ENCODE assay signal across 14 cellular contexts in genomic region chr19:6018786-6019185, GRCh38. TPM values are rescaled to one million over a fixed set of nuclear protein-coding genes. Genes with fewer than 3 reads are reported as not detected.
DNase-seq lines count a peak whose midpoint lies in the region; ATAC-seq, FAIRE-seq and TF ChIP-seq lines count a peak whose summit lies in the region.
"Had no signal": no experiment of that assay in that cellular context is flagged by ENCODE, and none has a peak within 500 bp of the region (broad histone marks: within the 10 kb centered on the region; RNA-seq: fewer than 3 reads in every experiment).

No MANE protein-coding gene starts in this region.

- TF ChIP-seq EP300 in HepG2 (IDR thresholded peaks at IDR 0.05; ENCODE audit: low read depth in 2 of 2, low read length in 2 of 2) (no peak), HepG2 (CRISPR knock-in tag; IDR thresholded peaks at IDR 0.05; ENCODE audit: borderline replicate concordance) (no peak)

- BruUV-seq in HepG2 (replicated peaks; lab: Mats Ljungman, UMichigan) = no TSS peak

- H3K4me1 ChIP-seq in HepG2 (ENCODE audit: insufficient read depth, low read length) = peaks cover 60% of the 10 kb centered on the region
- H3K4me1 ChIP-seq in right lobe of liver = peaks cover 0 to 27% (median 8%) of the 10 kb centered on the region in 4 donors
- H3K4me1 ChIP-seq in OCI-LY3 (ENCODE audit: low read length) = peaks cover 6% of the 10 kb centered on the region; the same call in 1 of the 2 replicates
- no peaks in the 10 kb centered on the region for H3K4me1 ChIP-seq in aorta (ENCODE audit: control insufficient read depth in 1 of 2, insufficient read depth in 2 of 2, low read length in 2 of 2)

- H3K9me3 Mint-ChIP-seq in type B pancreatic cell = no peaks in the 10 kb centered on the region
- H3K9me3 Mint-ChIP-seq in activated T-helper 1 cell treated with anti-CD3 and anti-CD28 coated beads, Interleukin-12 subunit alpha, Interleukin-12 subunit beta, Interleukin-2, Interleukin-4 antibody, amounts not matched to agents 30 ng/mL and 10 ng/mL and 1 ng/mL, durations not matched to agents 14 hours and 24 hours and 36 hours = no peaks in the 10 kb centered on the region
- H3K9me3 Mint-ChIP-seq: T-helper 1 cell treated with Interleukin-12 subunit alpha and Interleukin-12 subunit beta and Interleukin-4 antibody, amounts not matched to agents 30 μg/mL and 1 μg/mL, for 36 hours had no signal

- no peak overlapping the region for H3K27ac Mint-ChIP-seq in type B pancreatic cell
- H3K27ac Mint-ChIP-seq in activated T-helper 1 cell treated with anti-CD3 and anti-CD28 coated beads, Interleukin-12 subunit alpha, Interleukin-12 subunit beta, Interleukin-2, Interleukin-4 antibody, amounts not matched to agents 30 ng/mL and 10 ng/mL and 1 ng/mL, durations not matched to agents 14 hours and 24 hours and 36 hours = no peak overlapping the region
- H3K27ac Mint-ChIP-seq: B cell; T-helper 1 cell treated with Interleukin-12 subunit alpha and Interleukin-12 subunit beta and Interleukin-4 antibody, amounts not matched to agents 30 μg/mL and 1 μg/mL, for 36 hours had no signal

- no peak overlapping the region for H3K4me3 Mint-ChIP-seq in type B pancreatic cell
- H3K4me3 Mint-ChIP-seq in activated T-helper 1 cell treated with anti-CD3 and anti-CD28 coated beads, Interleukin-12 subunit alpha, Interleukin-12 subunit beta, Interleukin-2, Interleukin-4 antibody, amounts not matched to agents 30 ng/mL and 10 ng/mL and 1 ng/mL, durations not matched to agents 14 hours and 24 hours and 36 hours = no peak overlapping the region
- H3K4me3 Mint-ChIP-seq: B cell; T-helper 1 cell treated with Interleukin-12 subunit alpha and Interleukin-12 subunit beta and Interleukin-4 antibody, amounts not matched to agents 30 μg/mL and 1 μg/mL, for 36 hours had no signal

- DNase-seq in HepG2 (ENCODE audit: low spot score) (no peak), right lobe of liver (no peak), fibroblast of pulmonary artery (ENCODE audit: low read depth) (no peak), aorta (peak; percentile 45 to 57), T1000 (lab: John Stamatoyannopoulos, UW) (no peak), type B pancreatic cell (ENCODE audit: extremely low spot score, unreplicated experiment) (no peak)
- no peak for DNase-seq in activated T-helper 1 cell treated with anti-CD3 and anti-CD28 coated beads, Interleukin-12 subunit alpha, Interleukin-12 subunit beta, Interleukin-2, Interleukin-4 antibody, amounts not matched to agents 30 ng/mL and 10 ng/mL and 1 ng/mL, durations not matched to agents 14 hours and 24 hours and 36 hours (ENCODE audit: low spot score)
- DNase-seq: NCI-H1105 treated with DMSO at 0.1 percent for 48 hours had no signal

- H3K27me3 ChIP-seq in HepG2 (ENCODE audit: control insufficient read depth in 1 of 2, insufficient read depth in 2 of 2, low read length in 2 of 2) (peaks cover 5 to 49% of the 10 kb centered on the region in 2 experiments), right lobe of liver (no peaks in the 10 kb centered on the region), OCI-LY3 (ENCODE audit: low read depth, low read length) (no peaks in the 10 kb centered on the region), aorta (ENCODE audit: control insufficient read depth in 1 of 2, insufficient read depth in 2 of 2, low read length in 1 of 2) (no peaks in the 10 kb centered on the region)

- peaks cover 30% of the 10 kb centered on the region for H3K4me1 Mint-ChIP-seq in type B pancreatic cell (ENCODE audit: unreplicated experiment)
- H3K4me1 Mint-ChIP-seq in activated T-helper 1 cell treated with anti-CD3 and anti-CD28 coated beads, Interleukin-12 subunit alpha, Interleukin-12 subunit beta, Interleukin-2, Interleukin-4 antibody, amounts not matched to agents 30 ng/mL and 10 ng/mL and 1 ng/mL, durations not matched to agents 14 hours and 24 hours and 36 hours (ENCODE audit: low read depth) = no peaks in the 10 kb centered on the region

- peak; percentile 35; the same call in 2 of the 3 replicates for ATAC-seq in HepG2
- no peak for ATAC-seq in right lobe of liver
- ATAC-seq in aorta (ENCODE audit: low FRiP score) = no peak

- no peak for FAIRE-seq in HepG2 (lab: Jason Lieb, UNC)
- FAIRE-seq: astrocyte, urothelium cell line had no signal

- TF ChIP-seq CTCF in HepG2 (CRISPR knock-in tag; IDR thresholded peaks at IDR 0.05) = peak; percentile 63
- no peak for TF ChIP-seq CTCF in right lobe of liver (IDR thresholded peaks at IDR 0.05)
- peak; percentile 35; the same call in 1 of the 2 replicates for TF ChIP-seq CTCF in OCI-LY3 (IDR thresholded peaks at IDR 0.05; ENCODE audit: low read depth, low read length)
- peak; percentile 24 for TF ChIP-seq CTCF in fibroblast of pulmonary artery (IDR thresholded peaks at IDR 0.05; ENCODE audit: low read length, missing control alignments)
- no peak for TF ChIP-seq CTCF in type B pancreatic cell (conservative IDR thresholded peaks at IDR 0.05)

- intact Hi-C loops in HepG2 (cut with micrococcal nuclease; ENCODE audit: unreplicated experiment) = no loop called here
- intact Hi-C loops in right lobe of liver (cut with DNase I) = no loop called here
- intact Hi-C loops in aorta (cut with DNase I) = no loop called here
- intact Hi-C loops in activated T-helper 1 cell treated with anti-CD3 and anti-CD28 coated beads, Interleukin-12 subunit alpha, Interleukin-12 subunit beta, Interleukin-2, Interleukin-4 antibody, amounts not matched to agents 30 ng/mL and 10 ng/mL and 1 ng/mL, durations not matched to agents 14 hours and 24 hours and 36 hours (cut with micrococcal nuclease) = no loop called here

- H3K4me3 ChIP-seq in HepG2 (replicated peaks in 1 of 3; ENCODE audit: insufficient read depth in 1 of 3, low read depth in 2 of 3, low read length in 3 of 3) = no peak overlapping the region
- no peak overlapping the region for H3K4me3 ChIP-seq in right lobe of liver
- no peak overlapping the region for H3K4me3 ChIP-seq in OCI-LY3 (ENCODE audit: low read length)
- H3K4me3 ChIP-seq in fibroblast of pulmonary artery (replicated peaks; ENCODE audit: low read depth, low read length) = no peak overlapping the region
- no peak overlapping the region for H3K4me3 ChIP-seq in aorta (ENCODE audit: low read length in 2 of 2)

- H3K9ac ChIP-seq in HepG2 (ENCODE audit: insufficient read depth, low read depth, low read length) (no peak overlapping the region), OCI-LY3 (ENCODE audit: low read length) (no peak overlapping the region)

- TF ChIP-seq POLR2A in HepG2 (IDR thresholded peaks at IDR 0.05; ENCODE audit: insufficient read depth in 1 of 2, low read depth in 2 of 2, low read length in 2 of 2) (no peak), right lobe of liver (IDR thresholded peaks at IDR 0.05) (no peak)

- in situ Hi-C loops in HepG2 (cut with HindIII; ENCODE audit: extremely low pct_ligation_motif_present, low pct_unique_long_range_greater_than_20kb) = no loop called here

- CTCF ChIA-PET in HepG2 (lab: Yijun Ruan, JAX; ENCODE audit: low intra/inter-chr PET ratio, low total read pairs) = interaction anchor here (1.2 to 1.3 kb wide), 2 partner anchors 31 to 51 kb away, joined by 4 to 7 read pairs; no protein-coding TSS in a partner anchor

- POLR2A ChIA-PET in HepG2 (lab: Yijun Ruan, JAX) = no interaction called here

- 28% methylated on average over 7 of the region's 10 CpGs for WGBS in HepG2 (ENCODE audit: low lambda C conversion rate)
- 100% methylated on average over 2 of the region's 10 CpGs for WGBS in right lobe of liver (ENCODE audit: insufficient coverage, low coverage, low lambda C conversion rate, missing lambda C conversion rate)
- WGBS in aorta, 2 donors = 78 to 80% methylated on average over 10 of the region's 10 CpGs

- no peaks in the 10 kb centered on the region for H3K36me3 ChIP-seq in HepG2 (replicated peaks in 1 of 2; ENCODE audit: control insufficient read depth in 1 of 2, insufficient read depth in 2 of 2, low read length in 2 of 2)
- H3K36me3 ChIP-seq in right lobe of liver = no peaks in the 10 kb centered on the region
- no peaks in the 10 kb centered on the region for H3K36me3 ChIP-seq in OCI-LY3 (replicated peaks; ENCODE audit: low read depth, low read length)
- no peaks in the 10 kb centered on the region for H3K36me3 ChIP-seq in aorta (ENCODE audit: control insufficient read depth in 1 of 2, insufficient read depth in 2 of 2, low read length in 1 of 2)

- H3K79me2 ChIP-seq in HepG2 (ENCODE audit: insufficient read depth, low read length) = no peaks in the 10 kb centered on the region
- H3K79me2 ChIP-seq in OCI-LY3 (ENCODE audit: low read length) = no peaks in the 10 kb centered on the region

- H3K4me2 ChIP-seq in HepG2 (ENCODE audit: low read depth, low read length) (no peak overlapping the region), OCI-LY3 (ENCODE audit: low read length) (no peak overlapping the region)

- H3K27ac ChIP-seq in HepG2 (ENCODE audit: extremely low read length, insufficient read depth, low read length) = no peak overlapping the region
- no peak overlapping the region for H3K27ac ChIP-seq in right lobe of liver
- no peak overlapping the region for H3K27ac ChIP-seq in OCI-LY3 (ENCODE audit: low read length)
- no peak overlapping the region for H3K27ac ChIP-seq in aorta (ENCODE audit: low read depth in 1 of 2, low read length in 2 of 2)
- H3K27ac ChIP-seq: epithelial cell of prostate had no signal

- no peaks in the 10 kb centered on the region for H3K9me3 ChIP-seq in HepG2 (ENCODE audit: low read length)
- H3K9me3 ChIP-seq in right lobe of liver = no peaks in the 10 kb centered on the region
- no peaks in the 10 kb centered on the region for H3K9me3 ChIP-seq in OCI-LY3 (ENCODE audit: insufficient read depth, low read length)
- H3K9me3 ChIP-seq in aorta (ENCODE audit: control insufficient read depth, low read length) = no peaks in the 10 kb centered on the region

- 0 out of 2 replicates have a peak, but pooled peaks have one; percentile 16 for TF ChIP-seq RAD21 in HepG2 (CRISPR knock-in tag; IDR thresholded peaks at IDR 0.05)

- no peaks in the 10 kb centered on the region for H3K36me3 Mint-ChIP-seq in type B pancreatic cell
- H3K36me3 Mint-ChIP-seq in activated T-helper 1 cell treated with anti-CD3 and anti-CD28 coated beads, Interleukin-12 subunit alpha, Interleukin-12 subunit beta, Interleukin-2, Interleukin-4 antibody, amounts not matched to agents 30 ng/mL and 10 ng/mL and 1 ng/mL, durations not matched to agents 14 hours and 24 hours and 36 hours (ENCODE audit: low read depth) = no peaks in the 10 kb centered on the region

- H2AFZ ChIP-seq in HepG2 (ENCODE audit: low read length) (no peak overlapping the region), OCI-LY3 (ENCODE audit: low read depth, low read length) (no peak overlapping the region)

- H4K20me1 ChIP-seq in HepG2 (ENCODE audit: insufficient read depth, low read length) = no peaks in the 10 kb centered on the region
- H4K20me1 ChIP-seq in OCI-LY3 (ENCODE audit: insufficient read depth, low read length) = no peaks in the 10 kb centered on the region

- H3K27me3 Mint-ChIP-seq in type B pancreatic cell = peaks cover 4% of the 10 kb centered on the region
- H3K27me3 Mint-ChIP-seq in activated T-helper 1 cell treated with anti-CD3 and anti-CD28 coated beads, Interleukin-12 subunit alpha, Interleukin-12 subunit beta, Interleukin-2, Interleukin-4 antibody, amounts not matched to agents 30 ng/mL and 10 ng/mL and 1 ng/mL, durations not matched to agents 14 hours and 24 hours and 36 hours (ENCODE audit: insufficient read depth) = peaks cover 2% of the 10 kb centered on the region
- H3K27me3 Mint-ChIP-seq: B cell had no signal

RNA-seq across cellular contexts. Expression of gene RANBP3, which starts 40.8 kb away (rescaled TPM):
- 37.2 and 39.5 TPM in 2 replicates for total RNA-seq in HepG2 (2016; rRNA removed; fragmentation: Illumina TruSeq; extraction: Trizol)
- 15.1 and 18.2 TPM in 2 replicates for total RNA-seq in HepG2 (2016; cell fraction: cytosol; rRNA removed; fragmentation: Illumina TruSeq; extraction: Trizol; ENCODE audit: low read depth)
- total RNA-seq in HepG2 (2016; cell fraction: insoluble cytoplasmic fraction; rRNA removed; fragmentation: Illumina TruSeq; extraction: Trizol) = 27.1 and 40.8 TPM in 2 replicates
- 19.4 and 20.4 TPM in 2 replicates for total RNA-seq in HepG2 (2016; cell fraction: membrane; rRNA removed; fragmentation: Illumina TruSeq; extraction: Trizol)
- total RNA-seq in HepG2 (2016; cell fraction: nucleus; rRNA removed; fragmentation: Illumina TruSeq; extraction: Trizol) = 47.7 and 56.8 TPM in 2 replicates
- polyA plus RNA-seq in HepG2 (2011; rRNA removed) = 149 and 151 TPM in 2 replicates
- polyA plus RNA-seq in HepG2 (2011; cell fraction: cytosol; rRNA removed) = 91.7 and 149 TPM in 2 replicates
- 233 and 293 TPM in 2 replicates for polyA plus RNA-seq in HepG2 (2011; cell fraction: nucleus; rRNA removed)
- polyA plus RNA-seq in HepG2 (2012) = 62.1 and 64.6 TPM in 2 replicates
- polyA plus RNA-seq in HepG2 (2016; cell fraction: cytosol; fragmentation: Illumina TruSeq; extraction: Trizol; ENCODE audit: low read depth) = 10.3 and 11.7 TPM in 2 replicates
- 53.5 and 62.0 TPM in 2 replicates for polyA plus RNA-seq in HepG2 (2016; cell fraction: insoluble cytoplasmic fraction; fragmentation: Illumina TruSeq; extraction: Trizol; ENCODE audit: low read depth)
- polyA plus RNA-seq in HepG2 (2016; cell fraction: membrane; fragmentation: Illumina TruSeq; extraction: Trizol; ENCODE audit: low read depth) = 18.2 and 24.3 TPM in 2 replicates
- polyA plus RNA-seq in HepG2 (2016; cell fraction: nucleus; fragmentation: Illumina TruSeq; extraction: Trizol; ENCODE audit: insufficient read depth, low read depth) = 127 and 170 TPM in 2 replicates
- 43.2 and 193 TPM in 2 replicates for polyA minus RNA-seq in HepG2 (2011; rRNA and poly(A)+ RNA removed; ENCODE audit: low replicate concordance)
- polyA minus RNA-seq in HepG2 (2011; cell fraction: cytosol; rRNA and poly(A)+ RNA removed) = 76.9 and 86.6 TPM in 2 replicates
- polyA minus RNA-seq in HepG2 (2011; cell fraction: nucleus; rRNA and poly(A)+ RNA removed) = 74.3 and 80.3 TPM in 2 replicates
- 10 to 100 TPM; 21.7 to 49.5 (median 24.5) TPM for total RNA-seq in right lobe of liver
- total RNA-seq in aorta = 10 to 100 TPM; 57.9 to 63.2 TPM
- 10 to 100 TPM; 19.5 to 43.3 TPM for polyA plus RNA-seq in aorta
- total RNA-seq in type B pancreatic cell (ENCODE audit: low replicate concordance) = 75.5 and 92.4 TPM in 2 replicates
- total RNA-seq in activated T-helper 1 cell treated with anti-CD3 and anti-CD28 coated beads, Interleukin-12 subunit alpha, Interleukin-12 subunit beta, Interleukin-2, Interleukin-4 antibody, amounts not matched to agents 30 ng/mL and 10 ng/mL and 1 ng/mL, durations not matched to agents 14 hours and 24 hours and 36 hours = 122 and 126 TPM in 2 replicates

Comparison
In these comparisons a context has a peak if more than half of its experiments do, and no peak if none do; other contexts are left out.
1. CTCF ChIP-seq: peak in HepG2 (single experiment), OCI-LY3 (single experiment) and fibroblast of pulmonary artery (single experiment); none in right lobe of liver (0 of 4) and type B pancreatic cell (single experiment).
2. DNase-seq: peak in aorta (2 of 2); none in HepG2 (single experiment), right lobe of liver (0 of 3), fibroblast of pulmonary artery (single experiment), T1000 (single experiment), type B pancreatic cell (single experiment) and activated T-helper 1 cell treated with anti-CD3 and anti-CD28 coated beads, Interleukin-12 subunit alpha, Interleukin-12 subunit beta, Interleukin-2, Interleukin-4 antibody, amounts not matched to agents 30 ng/mL and 10 ng/mL and 1 ng/mL, durations not matched to agents 14 hours and 24 hours and 36 hours (single experiment).